Comparison of ENCODE assay signal across 27 cellular contexts in the genomic region with DNA sequence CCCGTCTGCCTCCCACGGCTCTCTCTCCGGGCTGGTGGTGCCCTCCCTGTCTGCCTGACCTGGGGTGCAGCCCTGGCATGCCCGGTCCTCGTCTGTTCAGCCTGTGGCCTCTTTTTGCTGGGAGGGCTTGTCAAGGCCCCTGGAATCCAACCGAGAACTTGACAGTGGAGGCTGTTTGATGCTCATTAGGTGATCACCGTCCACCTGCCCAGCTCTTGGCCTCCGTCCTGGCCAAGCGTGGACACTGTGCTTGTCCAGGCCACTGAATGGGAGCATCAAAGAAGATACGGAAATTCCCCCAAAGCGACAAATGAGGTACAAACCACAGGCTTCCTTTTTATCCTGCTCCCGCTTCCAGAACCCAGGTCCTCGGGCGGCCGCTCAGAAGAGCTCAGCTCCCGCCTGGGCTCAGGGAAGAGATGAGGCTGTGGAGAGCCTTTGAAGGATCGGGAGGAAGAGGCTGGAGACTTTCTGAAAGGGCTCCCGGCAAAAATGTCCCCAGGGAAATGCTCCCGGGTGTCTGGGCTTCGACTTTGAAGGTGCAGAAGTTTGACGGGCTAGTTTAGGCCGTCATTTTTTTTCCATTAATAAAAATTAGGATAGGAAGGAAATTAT.
"Had no signal": no experiment of that assay in that cellular context is flagged by ENCODE, and none has a peak within 500 bp of the region (broad histone marks: within the 10 kb centered on the region; RNA-seq: fewer than 3 reads in every experiment).

No MANE protein-coding gene starts in this region.

- H3K36me3 ChIP-seq: brain microvascular endothelial cell, colonic mucosa, esophagus squamous epithelium, gastroesophageal sphincter had no signal

- H3K4me1 ChIP-seq: colonic mucosa, esophagus squamous epithelium, gastroesophageal sphincter had no signal

- H3K27ac ChIP-seq: brain microvascular endothelial cell, colonic mucosa, epithelial cell of prostate, esophagus squamous epithelium, gastroesophageal sphincter, VCaP had no signal

- H3K9me3 Mint-ChIP-seq: activated CD4-positive, alpha-beta memory T cell treated with anti-CD3 and anti-CD28 coated beads, Interleukin-2, amount 10 ng/mL, durations not matched to agents 7 days and 5 days; activated CD4-positive, alpha-beta T cell treated with anti-CD3 and anti-CD28 coated beads, Interleukin-2, amount 10 ng/mL, durations not matched to agents 7 days and 5 days; activated T-cell treated with anti-CD3 and anti-CD28 coated beads, Interleukin-2, amount 50 U/mL, for 24 hours; activated T-helper 17 cell treated with anti-CD3 and anti-CD28 coated beads, Interleukin-2, amount 50 U/mL, for 72 hours; central memory CD8-positive, alpha-beta T cell; WTC11 had no signal

- H3K4me1 Mint-ChIP-seq: activated CD4-positive, alpha-beta memory T cell treated with anti-CD3 and anti-CD28 coated beads, Interleukin-2, amount 10 ng/mL, durations not matched to agents 7 days and 5 days; activated CD4-positive, alpha-beta T cell treated with anti-CD3 and anti-CD28 coated beads, Interleukin-2, amount 10 ng/mL, durations not matched to agents 7 days and 5 days; activated T-helper 17 cell treated with anti-CD3 and anti-CD28 coated beads, Interleukin-2, amount 50 U/mL, for 72 hours; central memory CD8-positive, alpha-beta T cell had no signal

- H3K27me3 Mint-ChIP-seq: activated CD4-positive, alpha-beta memory T cell treated with anti-CD3 and anti-CD28 coated beads, Interleukin-2, amount 10 ng/mL, durations not matched to agents 7 days and 5 days; activated CD4-positive, alpha-beta T cell treated with anti-CD3 and anti-CD28 coated beads, Interleukin-2, amount 10 ng/mL, durations not matched to agents 7 days and 5 days; activated naive CD8-positive, alpha-beta T cell; activated T-cell treated with anti-CD3 and anti-CD28 coated beads, Interleukin-2, amount 50 U/mL, for 24 hours had no signal

- H3K36me3 Mint-ChIP-seq: activated naive CD8-positive, alpha-beta T cell; WTC11 had no signal

- ATAC-seq: gastroesophageal sphincter, WTC11 had no signal

- H3K9me3 ChIP-seq: colonic mucosa, esophagus squamous epithelium, gastroesophageal sphincter had no signal

- H3K27ac Mint-ChIP-seq: activated CD4-positive, alpha-beta memory T cell treated with anti-CD3 and anti-CD28 coated beads, Interleukin-2, amount 10 ng/mL, durations not matched to agents 7 days and 5 days; activated CD4-positive, alpha-beta T cell treated with anti-CD3 and anti-CD28 coated beads, Interleukin-2, amount 10 ng/mL, durations not matched to agents 7 days and 5 days; activated naive CD8-positive, alpha-beta T cell; activated T-cell treated with anti-CD3 and anti-CD28 coated beads, Interleukin-2, amount 50 U/mL, for 24 hours; activated T-helper 17 cell treated with anti-CD3 and anti-CD28 coated beads, Interleukin-2, amount 50 U/mL, for 72 hours; WTC11 had no signal

- H3K4me3 ChIP-seq: colonic mucosa, esophagus squamous epithelium, gastroesophageal sphincter had no signal

- H3K4me3 Mint-ChIP-seq: activated CD4-positive, alpha-beta memory T cell treated with anti-CD3 and anti-CD28 coated beads, Interleukin-2, amount 10 ng/mL, durations not matched to agents 7 days and 5 days; activated CD4-positive, alpha-beta T cell treated with anti-CD3 and anti-CD28 coated beads, Interleukin-2, amount 10 ng/mL, durations not matched to agents 7 days and 5 days; activated naive CD8-positive, alpha-beta T cell; activated T-cell treated with anti-CD3 and anti-CD28 coated beads, Interleukin-2, amount 50 U/mL, for 24 hours; activated T-helper 17 cell treated with anti-CD3 and anti-CD28 coated beads, Interleukin-2, amount 50 U/mL, for 72 hours; central memory CD8-positive, alpha-beta T cell; WTC11 had no signal

- DNase-seq: activated CD4-positive, alpha-beta memory T cell treated with anti-CD3 and anti-CD28 coated beads, Interleukin-2, amount 10 ng/mL, durations not matched to agents 7 days and 5 days; activated CD4-positive, alpha-beta T cell treated with anti-CD3 and anti-CD28 coated beads for 1 hour; activated CD4-positive, alpha-beta T cell treated with anti-CD3 and anti-CD28 coated beads for 4 hours; activated CD4-positive, alpha-beta T cell treated with anti-CD3 and anti-CD28 coated beads, Interleukin-2, amount 10 ng/mL, durations not matched to agents 7 days and 5 days; activated CD4-positive, alpha-beta T cell treated with anti-CD3 and anti-CD28 coated beads, Interleukin-2, amount 50 U/mL, for 4 hours; activated CD8-positive, alpha-beta memory T cell treated with anti-CD3 and anti-CD28 coated beads, Interleukin-2, amount 50 U/mL, for 48 hours; activated effector memory CD4-positive, alpha-beta T cell treated with Interleukin-2 at 50 U/mL for 16 hours; activated gamma-delta T cell treated with Interleukin-2 at 50 U/mL for 16 hours; activated naive CD4-positive, alpha-beta T cell treated with anti-CD3 and anti-CD28 coated beads, Interleukin-2, amount 50 U/mL, for 16 hours; activated naive CD4-positive, alpha-beta T cell treated with Interleukin-2 at 50 U/mL for 16 hours; activated T-cell treated with anti-CD3 and anti-CD28 coated beads for 4 hours; activated T-cell treated with anti-CD3 and anti-CD28 coated beads, Interleukin-2, amount 50 U/mL, for 24 hours; amniotic stem cell; anterior cingulate cortex; brain microvascular endothelial cell; colonic mucosa; effector CD8-positive, alpha-beta T cell; esophagus squamous epithelium; foreskin melanocyte; T-helper 2 cell had no signal

- H3K27me3 ChIP-seq: brain microvascular endothelial cell, colonic mucosa had no signal
